1 cellular context compared by ENCODE assay signal in the genomic region with DNA sequence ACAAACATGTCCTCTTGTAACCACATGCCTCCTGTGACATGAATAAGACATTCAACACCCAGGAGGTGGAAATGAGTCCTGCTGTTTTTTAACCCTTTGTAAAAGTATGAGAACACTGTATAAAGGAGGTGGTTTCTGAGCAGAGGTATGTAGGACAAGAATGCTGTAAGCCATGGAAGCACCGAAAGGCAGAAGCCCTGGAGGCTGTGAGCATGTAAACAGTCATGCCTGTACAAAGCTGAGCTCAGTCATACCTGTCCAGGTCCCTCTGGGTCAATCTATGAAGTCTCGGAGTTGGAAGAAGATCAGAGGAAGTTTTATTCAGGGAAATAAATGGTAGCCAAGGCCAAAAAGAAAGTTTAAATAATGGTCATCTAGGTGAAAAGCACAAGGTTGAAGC.
TF ChIP-seq lines count a peak whose summit lies in the region.

No MANE protein-coding gene starts in this region.

TF ChIP-seq in Ishikawa, 13 proteins besides CTCF, POLR2A, EP300 and RAD21:
- TF ChIP-seq REST (IDR thresholded peaks at IDR 0.05; ENCODE audit: low read depth) = no peak
- TF ChIP-seq, protein P1, sequence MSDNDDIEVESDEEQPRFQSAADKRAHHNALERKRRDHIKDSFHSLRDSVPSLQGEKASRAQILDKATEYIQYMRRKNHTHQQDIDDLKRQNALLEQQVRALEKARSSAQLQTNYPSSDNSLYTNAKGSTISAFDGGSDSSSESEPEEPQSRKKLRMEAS (IDR thresholded peaks at IDR 0.05) = peak; percentile 27; the same call in 1 of the 2 replicates
